ENCODE assay signal across 11 cellular contexts in genomic region chr12:27595231-27595642, GRCh38.
DNase-seq lines count a peak whose midpoint lies in the region; ATAC-seq and TF ChIP-seq lines count a peak whose summit lies in the region.
"Had no signal": no experiment of that assay in that cellular context is flagged by ENCODE, and none has a peak within 500 bp of the region (broad histone marks: within the 10 kb centered on the region; RNA-seq: fewer than 3 reads in every experiment).

No MANE protein-coding gene starts in this region.

- peak overlapping the region; percentile 22 for H3K4me3 Mint-ChIP-seq in endothelial cell (ENCODE audit: unreplicated experiment)
- H3K4me3 Mint-ChIP-seq in activated CD8-positive, alpha-beta T cell treated with anti-CD3 and anti-CD28 coated beads, Interleukin-2, amount 10 ng/mL, durations not matched to agents 7 days and 5 days, result no peak overlapping the region
- H3K4me3 Mint-ChIP-seq: activated B cell treated with CpG ODN at 0.5 μM for 24 hours, B cell had no signal

- POLR2A ChIA-PET in activated CD8-positive, alpha-beta T cell treated with anti-CD3 and anti-CD28 coated beads, Interleukin-2, amount 10 ng/mL, durations not matched to agents 7 days and 5 days (lab: Charles Lee), result no interaction called here

- ATAC-seq in activated CD8-positive, alpha-beta T cell treated with anti-CD3 and anti-CD28 coated beads, Interleukin-2, amount 10 ng/mL, durations not matched to agents 7 days and 5 days, result no peak
- no peak for ATAC-seq in HG02884 (IDR thresholded peaks at IDR 0.05; ENCODE audit: unreplicated experiment)

- peaks cover 6% of the 10 kb centered on the region for H3K27me3 Mint-ChIP-seq in endothelial cell (ENCODE audit: unreplicated experiment)
- H3K27me3 Mint-ChIP-seq in activated CD8-positive, alpha-beta T cell treated with anti-CD3 and anti-CD28 coated beads, Interleukin-2, amount 10 ng/mL, durations not matched to agents 7 days and 5 days (ENCODE audit: low read depth), result no peaks in the 10 kb centered on the region
- H3K27me3 Mint-ChIP-seq: activated B cell treated with CpG ODN at 0.5 μM for 24 hours had no signal

- CTCF ChIA-PET in activated CD8-positive, alpha-beta T cell treated with anti-CD3 and anti-CD28 coated beads, Interleukin-2, amount 10 ng/mL, durations not matched to agents 7 days and 5 days (lab: Charles Lee), result no interaction called here

- DNase-seq in NCI-H2171 (lab: John Stamatoyannopoulos, UW) (peak; percentile 38), NCI-H2171 treated with DMSO at 0.1 percent for 48 hours (lab: John Stamatoyannopoulos, UW) (no peak), endothelial cell (ENCODE audit: low spot score) (no peak), midbrain (lab: John Stamatoyannopoulos, UW) (peak; percentile 45), tibial artery (peak; percentile 62 to 70), SHP77 treated with DMSO at 0.1 percent for 48 hours (lab: John Stamatoyannopoulos, UW) (no peak)
- no peak for DNase-seq in activated CD8-positive, alpha-beta T cell treated with anti-CD3 and anti-CD28 coated beads, Interleukin-2, amount 10 ng/mL, durations not matched to agents 7 days and 5 days
- DNase-seq: activated B cell treated with CpG ODN at 0.5 μM for 24 hours; stimulated activated CD4-positive, alpha-beta T cell treated with anti-CD3 and anti-CD28 coated beads, Interleukin-2, amount 100 ng/mL, for 48 hours had no signal

- no peaks in the 10 kb centered on the region for H3K27me3 ChIP-seq in tibial artery

- H3K4me1 Mint-ChIP-seq in endothelial cell (ENCODE audit: unreplicated experiment), result peaks cover 28% of the 10 kb centered on the region
- H3K4me1 Mint-ChIP-seq in activated CD8-positive, alpha-beta T cell treated with anti-CD3 and anti-CD28 coated beads, Interleukin-2, amount 10 ng/mL, durations not matched to agents 7 days and 5 days (ENCODE audit: low read depth), result no peaks in the 10 kb centered on the region
- H3K4me1 Mint-ChIP-seq: activated B cell treated with CpG ODN at 0.5 μM for 24 hours had no signal

- H3K4me3 ChIP-seq in tibial artery, result peak overlapping the region; percentile 23 to 27

- peaks cover 0 to 34% (median 13%) of the 10 kb centered on the region in 4 donors for H3K4me1 ChIP-seq in tibial artery

- H3K27ac ChIP-seq in tibial artery, result peak overlapping the region; percentile 57 to 72

- peak overlapping the region; percentile 81 for H3K27ac Mint-ChIP-seq in endothelial cell (ENCODE audit: unreplicated experiment)
- no peak overlapping the region for H3K27ac Mint-ChIP-seq in activated CD8-positive, alpha-beta T cell treated with anti-CD3 and anti-CD28 coated beads, Interleukin-2, amount 10 ng/mL, durations not matched to agents 7 days and 5 days
- H3K27ac Mint-ChIP-seq: activated B cell treated with CpG ODN at 0.5 μM for 24 hours, B cell had no signal

- no peaks in the 10 kb centered on the region for H3K36me3 ChIP-seq in tibial artery

- no peak for TF ChIP-seq CTCF in endothelial cell (IDR thresholded peaks at IDR 0.05; ENCODE audit: unreplicated experiment)
- TF ChIP-seq CTCF in tibial artery (IDR thresholded peaks at IDR 0.05), result no peak

- H3K9me3 ChIP-seq in tibial artery, result no peaks in the 10 kb centered on the region

- peaks cover 3% of the 10 kb centered on the region for H3K9me3 Mint-ChIP-seq in endothelial cell (ENCODE audit: unreplicated experiment)
- H3K9me3 Mint-ChIP-seq in activated CD8-positive, alpha-beta T cell treated with anti-CD3 and anti-CD28 coated beads, Interleukin-2, amount 10 ng/mL, durations not matched to agents 7 days and 5 days (ENCODE audit: insufficient read depth), result no peaks in the 10 kb centered on the region
- H3K9me3 Mint-ChIP-seq: activated B cell treated with CpG ODN at 0.5 μM for 24 hours had no signal

- peaks cover 45% of the 10 kb centered on the region for H3K36me3 Mint-ChIP-seq in endothelial cell (ENCODE audit: low read depth, unreplicated experiment)
- H3K36me3 Mint-ChIP-seq in activated CD8-positive, alpha-beta T cell treated with anti-CD3 and anti-CD28 coated beads, Interleukin-2, amount 10 ng/mL, durations not matched to agents 7 days and 5 days (ENCODE audit: low read depth), result peaks cover 8% of the 10 kb centered on the region

- intact Hi-C loops in tibial artery (cut with DNase I; ENCODE audit: low total_unique reads), result no loop called here

Comparison
In these comparisons a context has a peak if more than half of its experiments do, and no peak if none do; other contexts are left out.
1. DNase-seq: peak in NCI-H2171 (single experiment), midbrain (single experiment) and tibial artery (2 of 2); none in NCI-H2171 treated with DMSO at 0.1 percent for 48 hours (single experiment), endothelial cell (single experiment), activated CD8-positive, alpha-beta T cell treated with anti-CD3 and anti-CD28 coated beads, Interleukin-2, amount 10 ng/mL, durations not matched to agents 7 days and 5 days (single experiment) and SHP77 treated with DMSO at 0.1 percent for 48 hours (single experiment).